Comparison of ENCODE assay signal across 29 cellular contexts in genomic region chr18:79850731-79851130, GRCh38. TPM values are rescaled to one million over a fixed set of nuclear protein-coding genes. Genes with fewer than 3 reads are reported as not detected.
"Had no signal": no experiment of that assay in that cellular context is flagged by ENCODE, and none has a peak within 500 bp of the region (broad histone marks: within the 10 kb centered on the region; RNA-seq: fewer than 3 reads in every experiment).

No MANE protein-coding gene starts in this region.

- H3K4me1 Mint-ChIP-seq: activated CD4-positive, alpha-beta T cell treated with anti-CD3 and anti-CD28 coated beads, Interleukin-2, amount 10 ng/mL, durations not matched to agents 24 days and 14 days; T-helper 17 cell had no signal

- H3K4me3 Mint-ChIP-seq: activated B cell treated with CpG ODN at 0.5 μM for 24 hours; activated CD4-positive, alpha-beta T cell treated with anti-CD3 and anti-CD28 coated beads, Interleukin-2, amount 10 ng/mL, durations not matched to agents 24 days and 14 days; activated naive CD8-positive, alpha-beta T cell treated with anti-CD3 and anti-CD28 coated beads, Interleukin-2, amount 50 U/mL, for 24 hours; IgD-negative memory B cell; T-helper 17 cell had no signal

- H3K9me3 ChIP-seq: ascending aorta, body of pancreas had no signal

- H3K27ac ChIP-seq: ascending aorta, body of pancreas had no signal

- H3K4me3 ChIP-seq: ascending aorta, body of pancreas had no signal

- H3K9me3 Mint-ChIP-seq: activated B cell treated with CpG ODN at 0.5 μM for 24 hours; activated CD4-positive, alpha-beta T cell treated with anti-CD3 and anti-CD28 coated beads, Interleukin-2, amount 10 ng/mL, durations not matched to agents 24 days and 14 days; activated naive CD4-positive, alpha-beta T cell treated with anti-CD3 and anti-CD28 coated beads, Interleukin-2, amount 50 U/mL, for 72 hours; activated naive CD8-positive, alpha-beta T cell treated with anti-CD3 and anti-CD28 coated beads, Interleukin-2, amount 50 U/mL, for 24 hours; IgD-negative memory B cell had no signal

- H3K4me1 ChIP-seq: ascending aorta, body of pancreas had no signal

- ATAC-seq: activated naive CD4-positive, alpha-beta T cell treated with anti-CD3 and anti-CD28 coated beads, Interleukin-2, amount 50 U/mL, for 72 hours; activated naive CD8-positive, alpha-beta T cell treated with anti-CD3 and anti-CD28 coated beads, Interleukin-2, amount 50 U/mL, for 24 hours; body of pancreas; T-helper 17 cell had no signal

- DNase-seq: activated B cell treated with CpG ODN at 0.5 μM for 24 hours; activated CD4-positive, alpha-beta T cell treated with anti-CD3 and anti-CD28 coated beads for 1 hour; activated CD4-positive, alpha-beta T cell treated with anti-CD3 and anti-CD28 coated beads, Interleukin-2, amount 10 ng/mL, durations not matched to agents 24 days and 14 days; activated CD4-positive, alpha-beta T cell treated with anti-CD3 and anti-CD28 coated beads, Interleukin-2, amount 50 U/mL, for 48 hours; activated effector memory CD4-positive, alpha-beta T cell treated with anti-CD3 and anti-CD28 coated beads, Interleukin-2, amount 50 U/mL, for 16 hours; activated naive CD4-positive, alpha-beta T cell treated with Interleukin-2 at 50 U/mL for 16 hours; activated naive CD8-positive, alpha-beta T cell treated with anti-CD3 and anti-CD28 coated beads, Interleukin-2, amount 50 U/mL, for 24 hours; activated T-cell treated with anti-CD3 and anti-CD28 coated beads, Interleukin-2, amount 50 U/mL, for 1 hour; amniotic stem cell; body of pancreas; KG1; NCI-H1048; NCI-H146; NCI-H187 treated with DMSO at 0.1 percent for 48 hours; NCI-H2081 treated with DMSO at 0.1 percent for 48 hours; NCI-H2171 treated with DMSO at 0.1 percent for 48 hours; NCI-H226; NCI-H526; NCI-H774; SIG-M5; T-helper 17 cell; T-helper 9 cell had no signal

- H3K27me3 ChIP-seq: ascending aorta, body of pancreas had no signal

- H3K36me3 ChIP-seq: ascending aorta had no signal

- H3K36me3 Mint-ChIP-seq: activated naive CD4-positive, alpha-beta T cell treated with anti-CD3 and anti-CD28 coated beads, Interleukin-2, amount 50 U/mL, for 72 hours; IgD-negative memory B cell had no signal

- H3K27me3 Mint-ChIP-seq: activated B cell treated with CpG ODN at 0.5 μM for 24 hours; activated CD4-positive, alpha-beta T cell treated with anti-CD3 and anti-CD28 coated beads, Interleukin-2, amount 10 ng/mL, durations not matched to agents 24 days and 14 days had no signal

- H3K27ac Mint-ChIP-seq: activated B cell treated with CpG ODN at 0.5 μM for 24 hours; activated CD4-positive, alpha-beta T cell treated with anti-CD3 and anti-CD28 coated beads, Interleukin-2, amount 10 ng/mL, durations not matched to agents 24 days and 14 days; activated naive CD4-positive, alpha-beta T cell treated with anti-CD3 and anti-CD28 coated beads, Interleukin-2, amount 50 U/mL, for 72 hours; activated naive CD8-positive, alpha-beta T cell treated with anti-CD3 and anti-CD28 coated beads, Interleukin-2, amount 50 U/mL, for 24 hours; IgD-negative memory B cell; T-helper 17 cell had no signal

RNA-seq across cellular contexts. Expression of gene KCNG2, which starts 53.0 kb away (rescaled TPM):
- total RNA-seq: activated B cell treated with CpG ODN at 0.5 μM for 24 hours; activated CD4-positive, alpha-beta T cell treated with anti-CD3 and anti-CD28 coated beads, Interleukin-2, amount 10 ng/mL, durations not matched to agents 24 days and 14 days; activated naive CD4-positive, alpha-beta T cell treated with anti-CD3 and anti-CD28 coated beads, Interleukin-2, amount 50 U/mL, for 72 hours; ascending aorta; body of pancreas; bronchial epithelial cell; M059J; OCI-LY7; RPMI7951; T-helper 17 cell had no signal
- polyA plus RNA-seq: IgD-negative memory B cell had no signal
